In the genomic region with DNA sequence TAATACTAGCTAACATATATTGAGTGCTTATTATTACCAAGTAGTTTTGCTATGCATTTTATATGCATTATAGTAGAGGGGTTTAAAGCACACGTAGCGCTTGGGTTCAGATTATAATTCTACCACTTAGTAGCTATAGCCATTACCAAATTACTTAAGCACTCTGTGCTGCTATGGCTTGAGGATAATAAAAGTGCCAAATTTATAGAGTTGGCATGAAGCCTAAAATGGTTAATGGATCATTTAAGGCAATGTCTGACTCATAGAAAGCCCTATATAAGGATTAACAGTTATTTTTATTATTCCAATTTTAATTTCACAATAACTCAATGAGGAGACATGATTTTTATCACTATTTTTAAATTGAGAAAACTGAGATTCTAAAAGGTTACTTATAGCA, we compare ENCODE assay signal across 17 cellular contexts.
DNase-seq lines count a peak whose midpoint lies in the region; ATAC-seq and TF ChIP-seq lines count a peak whose summit lies in the region.
"Had no signal": no experiment of that assay in that cellular context is flagged by ENCODE, and none has a peak within 500 bp of the region (broad histone marks: within the 10 kb centered on the region; RNA-seq: fewer than 3 reads in every experiment).

No MANE protein-coding gene starts in this region.

- TF ChIP-seq CTCF in MM.1S (IDR thresholded peaks at IDR 0.05; ENCODE audit: low read length), result no peak

- intact Hi-C loops in Right ventricle myocardium superior (cut with DNase I), result no loop called here

- no peaks in the 10 kb centered on the region for H4K20me1 ChIP-seq in MM.1S (ENCODE audit: insufficient read depth, low read length)

- no peak overlapping the region for H3K9ac ChIP-seq in MM.1S (ENCODE audit: low read length)

- H2AFZ ChIP-seq in MM.1S (ENCODE audit: low read length), result no peak overlapping the region

- H3K36me3 ChIP-seq in MM.1S (replicated peaks; ENCODE audit: insufficient read depth, low read length), result no peaks in the 10 kb centered on the region

- H3K9me2 ChIP-seq in MM.1S (replicated peaks; ENCODE audit: insufficient read depth, low read length), result no peaks in the 10 kb centered on the region

- H3K27me3 ChIP-seq in MM.1S (replicated peaks; ENCODE audit: insufficient read depth, low read length), result no peaks in the 10 kb centered on the region

- H3K4me3 ChIP-seq in MM.1S (ENCODE audit: low read length), result no peak overlapping the region

- ATAC-seq in Right ventricle myocardium superior (ENCODE audit: poor library complexity), result no peak
- ATAC-seq: SK-N-SH treated with all-trans-retinoic acid at 6 μM for 48 hours, T-cell had no signal

- H3K79me2 ChIP-seq in MM.1S (ENCODE audit: low read length), result no peaks in the 10 kb centered on the region

- no peaks in the 10 kb centered on the region for H3K9me3 ChIP-seq in MM.1S (replicated peaks; ENCODE audit: insufficient read depth, low read length)

- H3K27ac ChIP-seq in MM.1S (ENCODE audit: low read length), result no peak overlapping the region
- H3K27ac ChIP-seq: HL-60 had no signal

- H3K4me1 ChIP-seq in MM.1S (ENCODE audit: low read length), result no peaks in the 10 kb centered on the region

- no peak overlapping the region for H3K4me2 ChIP-seq in MM.1S (ENCODE audit: low read depth, low read length)

- peak; percentile 15 for DNase-seq in NCI-H146 (lab: John Stamatoyannopoulos, UW)
- no peak for DNase-seq in NCI-H146 treated with DMSO at 0.1 percent for 48 hours (lab: John Stamatoyannopoulos, UW; ENCODE audit: unreplicated experiment)
- DNase-seq in DMS79 treated with DMSO at 0.1 percent for 48 hours (lab: John Stamatoyannopoulos, UW), result peak; percentile 51
- peak; percentile 34 for DNase-seq in NCI-H1436 (lab: John Stamatoyannopoulos, UW)
- peak; percentile 63 for DNase-seq in NCI-H748 treated with DMSO at 0.1 percent for 48 hours (lab: John Stamatoyannopoulos, UW)
- DNase-seq in retina, result no peak
- DNase-seq in MM.1S, result no peak
- no peak for DNase-seq in Right ventricle myocardium superior
- DNase-seq: 8988T, H9, IMR-90, NCI-H187 treated with DMSO at 0.1 percent for 48 hours, NCI-H526, SIG-M5, T-cell had no signal

- H3F3A ChIP-seq in MM.1S (ENCODE audit: insufficient read depth, low read length), result no peaks in the 10 kb centered on the region

Comparison
In these comparisons a context has a peak if more than half of its experiments do, and no peak if none do; other contexts are left out.
1. DNase-seq: peak in NCI-H146 (single experiment), DMS79 treated with DMSO at 0.1 percent for 48 hours (single experiment), NCI-H1436 (single experiment) and NCI-H748 treated with DMSO at 0.1 percent for 48 hours (single experiment); none in NCI-H146 treated with DMSO at 0.1 percent for 48 hours (single experiment), retina (single experiment), MM.1S (single experiment) and Right ventricle myocardium superior (single experiment).